8 cellular contexts compared by ENCODE assay signal in the genomic region with DNA sequence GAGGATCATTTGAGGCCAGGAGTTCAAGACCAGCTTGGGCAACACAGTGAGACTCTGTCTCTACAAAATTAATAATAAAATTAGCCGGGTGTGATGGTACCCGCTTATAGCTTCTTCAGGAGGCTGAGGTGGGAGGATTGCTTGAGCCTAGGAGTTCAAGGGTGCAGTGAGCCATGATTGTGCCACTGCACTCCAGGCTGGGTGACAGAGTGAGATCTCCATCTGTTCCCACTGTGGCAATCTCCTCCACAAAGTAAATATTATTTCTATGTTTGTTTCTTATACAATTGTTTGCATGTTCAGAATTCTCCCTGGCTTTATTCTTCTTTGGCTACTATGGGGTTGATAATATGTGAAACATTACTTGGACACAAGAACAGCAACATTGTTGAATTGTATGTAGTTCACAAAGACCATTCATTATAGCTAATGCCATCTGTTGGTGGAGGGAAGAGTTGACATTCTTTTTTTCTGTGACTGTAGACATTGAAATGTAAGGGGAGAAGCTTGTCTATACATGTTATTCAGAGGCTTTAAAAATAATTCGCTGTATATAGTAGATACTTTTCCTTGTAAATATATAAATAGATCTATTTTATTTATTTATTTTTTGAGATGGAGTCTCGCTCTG. TPM values are rescaled to one million over a fixed set of nuclear protein-coding genes. Genes with fewer than 3 reads are reported as not detected.
A peak's percentile ranks its signal among the peaks of the same experiment; 100 is the strongest.
DNase-seq lines count a peak whose midpoint lies in the region; ATAC-seq, FAIRE-seq and TF ChIP-seq lines count a peak whose summit lies in the region.

No MANE protein-coding gene starts in this region.

- no peaks in the 10 kb centered on the region for H3K27me3 ChIP-seq in DOHH2 (ENCODE audit: control insufficient read depth, low read length)

- no peaks in the 10 kb centered on the region for H3F3A ChIP-seq in DOHH2 (ENCODE audit: control insufficient read depth, insufficient read depth)

- H3K9me3 ChIP-seq in DOHH2 (ENCODE audit: control insufficient read depth, insufficient read depth, low read length) (no peaks in the 10 kb centered on the region), kidney (ENCODE audit: control insufficient read depth in 1 of 2, low read length in 2 of 2) (no peaks in the 10 kb centered on the region)

- H3K27ac ChIP-seq in DOHH2 (ENCODE audit: low read depth, low read length) (no peak overlapping the region), kidney (ENCODE audit: low read depth in 2 of 2, low read length in 2 of 2) (no peak overlapping the region)

- no peaks in the 10 kb centered on the region for H3K36me3 ChIP-seq in DOHH2 (ENCODE audit: control insufficient read depth, low read length)
- H3K36me3 ChIP-seq in kidney (ENCODE audit: control insufficient read depth in 1 of 2, insufficient read depth in 2 of 2, low read length in 2 of 2): no peaks in the 10 kb centered on the region

- no peaks in the 10 kb centered on the region for H3K79me2 ChIP-seq in DOHH2 (ENCODE audit: control insufficient read depth, low read length)

- no peaks in the 10 kb centered on the region for H3K9me2 ChIP-seq in DOHH2 (replicated peaks; ENCODE audit: control insufficient read depth, low read length)

- DNase-seq in LNCaP clone FGC (ENCODE audit: low read depth): no peak
- DNase-seq in astrocyte of the cerebellum (ENCODE audit: low read depth): peak; percentile 38
- DNase-seq in kidney: no peak
- no peak for DNase-seq in A172 (ENCODE audit: low spot score)
- no peak for DNase-seq in GM19239 (ENCODE audit: insufficient read length, low spot score)
- DNase-seq in occipital lobe (lab: John Stamatoyannopoulos, UW): no peak

- H3K9ac ChIP-seq in kidney (ENCODE audit: low read length in 2 of 2): no peak overlapping the region

- H3K4me1 ChIP-seq in DOHH2 (ENCODE audit: control insufficient read depth, low read length): peaks cover 7% of the 10 kb centered on the region
- no peaks in the 10 kb centered on the region for H3K4me1 ChIP-seq in kidney (ENCODE audit: control insufficient read depth in 1 of 2, insufficient read depth in 1 of 2, low read depth in 1 of 2, low read length in 2 of 2)

- in situ Hi-C loops in astrocyte of the cerebellum (cut with HindIII; ENCODE audit: low sequenced_read_pairs): loop anchor here (10.0 kb wide), 1 partner anchor 63 kb away; no protein-coding TSS in a partner anchor

- ATAC-seq in esophagus mucosa: no peak

- intact Hi-C loops in kidney (cut with DNase I): no loop called here

- TF ChIP-seq CTCF in DOHH2 (IDR thresholded peaks at IDR 0.05; ENCODE audit: low read depth, low read length, poor library complexity, severe bottlenecking): peak; percentile 62
- peak; percentile 28; the same call in 1 of the 2 replicates for TF ChIP-seq CTCF in LNCaP clone FGC (IDR thresholded peaks at IDR 0.05; ENCODE audit: control insufficient read depth, extremely low read depth, insufficient read depth)
- peak; percentile 42 for TF ChIP-seq CTCF in astrocyte of the cerebellum (IDR thresholded peaks at IDR 0.05; ENCODE audit: low read depth, low read length, missing control alignments)
- peak; percentile 68 for TF ChIP-seq CTCF in kidney (IDR thresholded peaks at IDR 0.05; ENCODE audit: borderline replicate concordance, extremely low read depth, insufficient read depth)

- H3K4me2 ChIP-seq in DOHH2 (ENCODE audit: low read length): no peak overlapping the region

- H4K20me1 ChIP-seq in DOHH2 (ENCODE audit: control insufficient read depth, insufficient read depth, low read depth, low read length): no peaks in the 10 kb centered on the region

- FAIRE-seq in kidney (lab: Jason Lieb, UNC) (peak; percentile 97), GM19239 (lab: Jason Lieb, UNC) (no peak)

- H3K4me3 ChIP-seq in DOHH2 (ENCODE audit: low read length): no peak overlapping the region
- no peak overlapping the region for H3K4me3 ChIP-seq in LNCaP clone FGC (ENCODE audit: low read depth, low read length)
- no peak overlapping the region for H3K4me3 ChIP-seq in astrocyte of the cerebellum (ENCODE audit: low read depth, low read length)
- H3K4me3 ChIP-seq in kidney (ENCODE audit: low read length in 2 of 2): no peak overlapping the region

RNA-seq across cellular contexts. Expression of gene SRSF10, which starts 47.8 kb away (rescaled TPM):
- 96.2 TPM for total RNA-seq in kidney
- 48.5 TPM for polyA plus RNA-seq in kidney (ENCODE audit: insufficient read depth, low read depth, low replicate concordance)
- total RNA-seq in A172 (2014; rRNA removed; shearing (Covaris generic)): 96.5 and 106 TPM in 2 replicates
- total RNA-seq in esophagus mucosa: 48.5 TPM
- 135 TPM for total RNA-seq in occipital lobe
